In genomic region chr4:176306837-176307590, GRCh38 we compare ENCODE assay signal across 29 cellular contexts. TPM values are rescaled to one million over a fixed set of nuclear protein-coding genes. Genes with fewer than 3 reads are reported as not detected.
A peak's percentile ranks its signal among the peaks of the same experiment; 100 is the strongest.
DNase-seq lines count a peak whose midpoint lies in the region; ATAC-seq, FAIRE-seq and TF ChIP-seq lines count a peak whose summit lies in the region.
"Had no signal": no experiment of that assay in that cellular context is flagged by ENCODE, and none has a peak within 500 bp of the region (broad histone marks: within the 10 kb centered on the region; RNA-seq: fewer than 3 reads in every experiment).

No MANE protein-coding gene starts in this region.

- no peaks in the 10 kb centered on the region for H3K79me2 ChIP-seq in HepG2 (ENCODE audit: insufficient read depth, low read length)

- no TSS peak for BruUV-seq in HepG2 (replicated peaks; lab: Mats Ljungman, UMichigan)

- H3K27ac Mint-ChIP-seq in nephron (peak overlapping the region; percentile 4 to 89 (median 78)), type B pancreatic cell (peak overlapping the region; percentile 34)
- H3K27ac Mint-ChIP-seq: CD8-positive, alpha-beta memory T cell had no signal

- H3K27ac ChIP-seq in HepG2 (ENCODE audit: extremely low read length, insufficient read depth, low read length) (no peak overlapping the region), right lobe of liver (no peak overlapping the region)
- no peak overlapping the region for H3K27ac ChIP-seq in effector memory CD4-positive, alpha-beta T cell (ENCODE audit: insufficient read depth, low read length, poor library complexity, severe bottlenecking)
- H3K27ac ChIP-seq: 22Rv1, GM23248, KMS-11, PC-9, SJSA1 had no signal

- H3K27me3 ChIP-seq in HepG2 (ENCODE audit: control insufficient read depth in 1 of 2, insufficient read depth in 2 of 2, low read length in 2 of 2) (no peaks in the 10 kb centered on the region; a peak in 2 of 5 replicates), right lobe of liver (no peaks in the 10 kb centered on the region)
- H3K27me3 ChIP-seq in effector memory CD4-positive, alpha-beta T cell (replicated peaks; ENCODE audit: control insufficient read depth, insufficient read depth, low read length, poor library complexity, severe bottlenecking) = no peaks in the 10 kb centered on the region
- H3K27me3 ChIP-seq: BE2C, SJSA1 had no signal

- CTCF ChIA-PET in HepG2 (lab: Yijun Ruan, JAX; ENCODE audit: low intra/inter-chr PET ratio, low total read pairs) = no interaction called here

- no peak overlapping the region for H3K9ac ChIP-seq in HepG2 (ENCODE audit: insufficient read depth, low read depth, low read length)
- H3K9ac ChIP-seq: GM23248, KMS-11 had no signal

- FAIRE-seq in HepG2 (lab: Jason Lieb, UNC) (no peak), GM12891 (lab: Jason Lieb, UNC) (no peak)
- FAIRE-seq: HTR-8/SVneo had no signal

- H3K4me2 ChIP-seq in HepG2 (ENCODE audit: low read depth, low read length) = no peak overlapping the region
- H3K4me2 ChIP-seq: PC-9 had no signal

- H3K4me3 Mint-ChIP-seq in nephron = no peak overlapping the region
- H3K4me3 Mint-ChIP-seq in type B pancreatic cell = no peak overlapping the region
- H3K4me3 Mint-ChIP-seq: CD14-positive monocyte; CD8-positive, alpha-beta memory T cell had no signal

- TF ChIP-seq RAD21 in HepG2 (CRISPR knock-in tag; IDR thresholded peaks at IDR 0.05) = no peak

- DNase-seq in HepG2 (ENCODE audit: low spot score) = no peak
- no peak for DNase-seq in right lobe of liver
- DNase-seq in glomerular visceral epithelial cell (ENCODE audit: extremely low spot score) = peak; percentile 90
- DNase-seq in type B pancreatic cell (ENCODE audit: extremely low spot score, unreplicated experiment) = no peak
- DNase-seq in effector memory CD4-positive, alpha-beta T cell = no peak
- DNase-seq in GM12891 (ENCODE audit: insufficient read length, low spot score) = no peak
- DNase-seq: BE2C; Calu3; CD8-positive, alpha-beta memory T cell; DMS79 treated with DMSO at 0.1 percent for 48 hours; GF-D8; GM23248; H7; NCI-H1092 treated with DMSO at 0.1 percent for 48 hours; NCI-H146; NCI-H1930; NCI-H2107; NCI-H446 treated with DMSO at 0.1 percent for 48 hours; NCI-H526 treated with DMSO at 0.1 percent for 48 hours; PC-9; Right ventricle myocardium superior; RPMI8226 had no signal

- no peaks in the 10 kb centered on the region for H3K36me3 ChIP-seq in HepG2 (replicated peaks in 1 of 2; ENCODE audit: control insufficient read depth in 1 of 2, insufficient read depth in 2 of 2, low read length in 2 of 2)
- H3K36me3 ChIP-seq in right lobe of liver = no peaks in the 10 kb centered on the region
- no peaks in the 10 kb centered on the region for H3K36me3 ChIP-seq in effector memory CD4-positive, alpha-beta T cell (ENCODE audit: control insufficient read depth, insufficient read depth, low read length)
- H3K36me3 ChIP-seq: BE2C, SJSA1 had no signal

- H3K4me1 ChIP-seq in HepG2 (ENCODE audit: insufficient read depth, low read length) (no peaks in the 10 kb centered on the region), right lobe of liver (no peaks in the 10 kb centered on the region)
- H3K4me1 ChIP-seq in effector memory CD4-positive, alpha-beta T cell (ENCODE audit: control insufficient read depth, insufficient read depth, low read length, poor library complexity, severe bottlenecking) = no peaks in the 10 kb centered on the region
- H3K4me1 ChIP-seq: BE2C had no signal

- POLR2A ChIA-PET in HepG2 (lab: Yijun Ruan, JAX) = no interaction called here

- H3K4me1 Mint-ChIP-seq in nephron (no peaks in the 10 kb centered on the region), type B pancreatic cell (ENCODE audit: unreplicated experiment) (no peaks in the 10 kb centered on the region)
- H3K4me1 Mint-ChIP-seq: CD14-positive monocyte; CD8-positive, alpha-beta memory T cell had no signal

- H3K9me3 ChIP-seq in HepG2 (ENCODE audit: low read length) (no peaks in the 10 kb centered on the region), right lobe of liver (no peaks in the 10 kb centered on the region)
- no peaks in the 10 kb centered on the region for H3K9me3 ChIP-seq in effector memory CD4-positive, alpha-beta T cell (ENCODE audit: control insufficient read depth, low read length)
- H3K9me3 ChIP-seq: BE2C, SJSA1 had no signal

- TF ChIP-seq EP300 in HepG2 (IDR thresholded peaks at IDR 0.05; ENCODE audit: low read depth in 2 of 2, low read length in 2 of 2) (no peak), HepG2 (CRISPR knock-in tag; IDR thresholded peaks at IDR 0.05; ENCODE audit: borderline replicate concordance) (no peak)

- no peak for ATAC-seq in HepG2
- ATAC-seq in right lobe of liver = no peak
- ATAC-seq in GM18505 (IDR thresholded peaks at IDR 0.05; ENCODE audit: unreplicated experiment) = no peak

- H3K36me3 Mint-ChIP-seq in nephron (ENCODE audit: low read depth) (no peaks in the 10 kb centered on the region), type B pancreatic cell (no peaks in the 10 kb centered on the region)
- H3K36me3 Mint-ChIP-seq: CD14-positive monocyte; CD8-positive, alpha-beta memory T cell had no signal

- H3K4me3 ChIP-seq in HepG2 (replicated peaks in 1 of 3; ENCODE audit: insufficient read depth in 1 of 3, low read depth in 2 of 3, low read length in 3 of 3) (no peak overlapping the region), right lobe of liver (no peak overlapping the region)
- H3K4me3 ChIP-seq in effector memory CD4-positive, alpha-beta T cell (ENCODE audit: insufficient read depth, low read depth, low read length, poor library complexity, severe bottlenecking) = no peak overlapping the region
- H3K4me3 ChIP-seq: GM23248, PC-9, SJSA1 had no signal

- intact Hi-C loops in HepG2 (cut with micrococcal nuclease; ENCODE audit: unreplicated experiment) = no loop called here
- intact Hi-C loops in right lobe of liver (cut with DNase I) = no loop called here

- H2AFZ ChIP-seq in HepG2 (ENCODE audit: low read length) = no peak overlapping the region
- H2AFZ ChIP-seq: GM23248, PC-9 had no signal

- in situ Hi-C loops in HepG2 (cut with HindIII; ENCODE audit: extremely low pct_ligation_motif_present, low pct_unique_long_range_greater_than_20kb) = no loop called here

- H3K27me3 Mint-ChIP-seq in nephron (ENCODE audit: low read depth) = peaks cover 5% of the 10 kb centered on the region
- peaks cover 3% of the 10 kb centered on the region for H3K27me3 Mint-ChIP-seq in type B pancreatic cell

- 31% methylated on average over 6 of the region's 6 CpGs for WGBS in HepG2 (ENCODE audit: low lambda C conversion rate)
- WGBS in right lobe of liver (ENCODE audit: insufficient coverage, low coverage, low lambda C conversion rate, missing lambda C conversion rate) = 71% methylated on average over 6 of the region's 6 CpGs

- no peaks in the 10 kb centered on the region for H3K9me3 Mint-ChIP-seq in nephron
- no peaks in the 10 kb centered on the region for H3K9me3 Mint-ChIP-seq in type B pancreatic cell

- no peak for TF ChIP-seq POLR2A in HepG2 (IDR thresholded peaks at IDR 0.05; ENCODE audit: insufficient read depth in 1 of 2, low read depth in 2 of 2, low read length in 2 of 2)
- no peak for TF ChIP-seq POLR2A in right lobe of liver (IDR thresholded peaks at IDR 0.05)
- TF ChIP-seq POLR2A in GM12891 (IDR thresholded peaks at IDR 0.05; ENCODE audit: low read depth, low read length) = no peak
- no peak for TF ChIP-seq POLR2A in GM18505 (IDR thresholded peaks at IDR 0.05; ENCODE audit: borderline replicate concordance, extremely low read depth, insufficient read depth, insufficient read length)

- no peaks in the 10 kb centered on the region for H4K20me1 ChIP-seq in HepG2 (ENCODE audit: insufficient read depth, low read length)

- TF ChIP-seq CTCF in HepG2 (CRISPR knock-in tag; IDR thresholded peaks at IDR 0.05) (no peak), right lobe of liver (IDR thresholded peaks at IDR 0.05) (no peak), nephron (IDR thresholded peaks at IDR 0.05; ENCODE audit: unreplicated experiment in 3 of 3) (no peak), type B pancreatic cell (conservative IDR thresholded peaks at IDR 0.05) (no peak)

RNA-seq across cellular contexts. Expression of gene SPCS3, which starts 12.8 kb away (rescaled TPM):
- total RNA-seq in HepG2 (2016; rRNA removed; fragmentation: Illumina TruSeq; extraction: Trizol) = 47.2 and 57.0 TPM in 2 replicates
- 8.6 and 10.3 TPM in 2 replicates for total RNA-seq in HepG2 (2016; cell fraction: cytosol; rRNA removed; fragmentation: Illumina TruSeq; extraction: Trizol; ENCODE audit: low read depth)
- total RNA-seq in HepG2 (2016; cell fraction: insoluble cytoplasmic fraction; rRNA removed; fragmentation: Illumina TruSeq; extraction: Trizol) = 52.2 and 60.9 TPM in 2 replicates
- 15.1 and 18.8 TPM in 2 replicates for total RNA-seq in HepG2 (2016; cell fraction: membrane; rRNA removed; fragmentation: Illumina TruSeq; extraction: Trizol)
- 84.2 and 90.4 TPM in 2 replicates for total RNA-seq in HepG2 (2016; cell fraction: nucleus; rRNA removed; fragmentation: Illumina TruSeq; extraction: Trizol)
- 23.5 and 26.3 TPM in 2 replicates for polyA plus RNA-seq in HepG2 (2011; rRNA removed)
- polyA plus RNA-seq in HepG2 (2011; cell fraction: cytosol; rRNA removed) = 11.0 and 16.7 TPM in 2 replicates
- polyA plus RNA-seq in HepG2 (2011; cell fraction: nucleus; rRNA removed) = 23.0 and 25.6 TPM in 2 replicates
- polyA plus RNA-seq in HepG2 (2012) = 27.2 and 30.8 TPM in 2 replicates
- 12.2 and 19.7 TPM in 2 replicates for polyA plus RNA-seq in HepG2 (2016; cell fraction: cytosol; fragmentation: Illumina TruSeq; extraction: Trizol; ENCODE audit: low read depth)
- 34.6 and 35.9 TPM in 2 replicates for polyA plus RNA-seq in HepG2 (2016; cell fraction: insoluble cytoplasmic fraction; fragmentation: Illumina TruSeq; extraction: Trizol; ENCODE audit: low read depth)
- 9.4 and 10.0 TPM in 2 replicates for polyA plus RNA-seq in HepG2 (2016; cell fraction: membrane; fragmentation: Illumina TruSeq; extraction: Trizol; ENCODE audit: low read depth)
- 80.2 and 84.3 TPM in 2 replicates for polyA plus RNA-seq in HepG2 (2016; cell fraction: nucleus; fragmentation: Illumina TruSeq; extraction: Trizol; ENCODE audit: insufficient read depth, low read depth)
- polyA minus RNA-seq in HepG2 (2011; rRNA and poly(A)+ RNA removed; ENCODE audit: low replicate concordance) = 16.3 and 39.4 TPM in 2 replicates
- polyA minus RNA-seq in HepG2 (2011; cell fraction: cytosol; rRNA and poly(A)+ RNA removed) = 21.6 and 23.5 TPM in 2 replicates
- 68.1 and 82.7 TPM in 2 replicates for polyA minus RNA-seq in HepG2 (2011; cell fraction: nucleus; rRNA and poly(A)+ RNA removed)
- 10 to 100 TPM; 49.7 to 97.4 (median 69.1) TPM for total RNA-seq in right lobe of liver
- 87.1 and 106 TPM in 2 replicates for total RNA-seq in type B pancreatic cell (ENCODE audit: low replicate concordance)
- polyA plus RNA-seq in GM12891 (2012; ENCODE audit: low read depth, missing spikeins) = 33.3 TPM

RNA-seq across cellular contexts. Expression of gene ASB5, which starts 38.0 kb away (rescaled TPM):
- total RNA-seq in HepG2 (2016; rRNA removed; fragmentation: Illumina TruSeq; extraction: Trizol) = not detected in 2 replicates
- not detected in 2 replicates for total RNA-seq in HepG2 (2016; cell fraction: cytosol; rRNA removed; fragmentation: Illumina TruSeq; extraction: Trizol; ENCODE audit: low read depth)
- not detected in 2 replicates for total RNA-seq in HepG2 (2016; cell fraction: insoluble cytoplasmic fraction; rRNA removed; fragmentation: Illumina TruSeq; extraction: Trizol)
- total RNA-seq in HepG2 (2016; cell fraction: membrane; rRNA removed; fragmentation: Illumina TruSeq; extraction: Trizol) = not detected in 2 replicates
- not detected in 2 replicates for total RNA-seq in HepG2 (2016; cell fraction: nucleus; rRNA removed; fragmentation: Illumina TruSeq; extraction: Trizol)
- not detected in 2 replicates for polyA plus RNA-seq in HepG2 (2011; rRNA removed)
- polyA plus RNA-seq in HepG2 (2011; cell fraction: cytosol; rRNA removed) = not detected in 2 replicates
- polyA plus RNA-seq in HepG2 (2011; cell fraction: nucleus; rRNA removed) = not detected in 2 replicates
- not detected in 2 replicates for polyA plus RNA-seq in HepG2 (2012)
- polyA plus RNA-seq in HepG2 (2016; cell fraction: cytosol; fragmentation: Illumina TruSeq; extraction: Trizol; ENCODE audit: low read depth) = not detected in 2 replicates
- not detected in 2 replicates for polyA plus RNA-seq in HepG2 (2016; cell fraction: insoluble cytoplasmic fraction; fragmentation: Illumina TruSeq; extraction: Trizol; ENCODE audit: low read depth)
- polyA plus RNA-seq in HepG2 (2016; cell fraction: membrane; fragmentation: Illumina TruSeq; extraction: Trizol; ENCODE audit: low read depth) = not detected in 2 replicates
- not detected in 2 replicates for polyA plus RNA-seq in HepG2 (2016; cell fraction: nucleus; fragmentation: Illumina TruSeq; extraction: Trizol; ENCODE audit: insufficient read depth, low read depth)
- polyA minus RNA-seq in HepG2 (2011; rRNA and poly(A)+ RNA removed; ENCODE audit: low replicate concordance) = not detected in 2 replicates
- polyA minus RNA-seq in HepG2 (2011; cell fraction: cytosol; rRNA and poly(A)+ RNA removed) = not detected in 2 replicates
- polyA minus RNA-seq in HepG2 (2011; cell fraction: nucleus; rRNA and poly(A)+ RNA removed) = not detected in 2 replicates
- total RNA-seq in right lobe of liver = under 1 TPM in 2 of 6 experiments, not detected in 4; 0.19 to 0.23 TPM
- total RNA-seq in type B pancreatic cell (ENCODE audit: low replicate concordance) = 0.10 TPM in 1 of 2 replicates, not detected in the other
- not detected for polyA plus RNA-seq in GM12891 (2012; ENCODE audit: low read depth, missing spikeins)
- total RNA-seq: Calu3; CD8-positive, alpha-beta memory T cell; GM23248; PC-9 had no signal
- polyA plus RNA-seq: CD14-positive monocyte; CD8-positive, alpha-beta memory T cell; GM23248 had no signal
